13 cellular contexts compared by ENCODE assay signal in the genomic region with DNA sequence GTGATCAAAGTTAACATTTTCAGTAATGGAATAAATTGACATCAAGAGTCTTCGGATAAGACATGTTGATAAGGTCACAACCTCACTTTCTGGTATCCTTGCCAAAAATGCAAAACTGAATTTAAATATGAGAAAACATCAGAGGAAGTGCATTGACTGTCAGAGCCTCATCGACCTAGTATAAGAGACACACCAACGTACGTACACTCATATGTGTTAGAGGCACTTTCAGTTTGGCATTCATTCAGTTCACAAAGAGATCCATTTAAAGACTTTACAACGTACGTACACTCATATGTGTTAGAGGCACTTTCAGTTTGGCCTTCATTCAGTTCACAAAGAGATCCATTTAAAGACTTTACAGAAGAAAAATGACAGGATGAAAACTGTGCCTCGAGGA.
A peak's percentile ranks its signal among the peaks of the same experiment; 100 is the strongest.
DNase-seq lines count a peak whose midpoint lies in the region; ATAC-seq and TF ChIP-seq lines count a peak whose summit lies in the region.
"Had no signal": no experiment of that assay in that cellular context is flagged by ENCODE, and none has a peak within 500 bp of the region (broad histone marks: within the 10 kb centered on the region; RNA-seq: fewer than 3 reads in every experiment).

No MANE protein-coding gene starts in this region.

- H3K4me3 ChIP-seq in RWPE2 (ENCODE audit: severe bottlenecking): peak overlapping the region; percentile 0
- H3K4me3 ChIP-seq in tibial artery: peak overlapping the region; percentile 12 to 14
- H3K4me3 ChIP-seq: SJSA1 had no signal

- no peaks in the 10 kb centered on the region for H3K27me3 Mint-ChIP-seq in activated naive CD4-positive, alpha-beta T cell treated with anti-CD3 and anti-CD28 coated beads for 36 hours (ENCODE audit: low read depth)
- H3K27me3 Mint-ChIP-seq in effector memory CD8-positive, alpha-beta T cell: no peaks in the 10 kb centered on the region
- H3K27me3 Mint-ChIP-seq: stimulated activated naive B cell treated with anti-CD40 and anti-IgM and Interleukin-4, amounts not matched to agents 10 μg/mL and 1 μg/mL and 100 μg/mL, for 72 hours had no signal

- peaks cover 26% of the 10 kb centered on the region for H3K4me1 ChIP-seq in RWPE2 (ENCODE audit: insufficient read depth, poor library complexity, severe bottlenecking)
- peaks cover 0 to 21% (median 1%) of the 10 kb centered on the region in 4 donors for H3K4me1 ChIP-seq in tibial artery
- H3K4me1 ChIP-seq: SJSA1 had no signal

- no peaks in the 10 kb centered on the region for H3K9me3 Mint-ChIP-seq in activated naive CD4-positive, alpha-beta T cell treated with anti-CD3 and anti-CD28 coated beads for 36 hours
- H3K9me3 Mint-ChIP-seq in effector memory CD8-positive, alpha-beta T cell: no peaks in the 10 kb centered on the region

- CTCF ChIA-PET in activated naive CD4-positive, alpha-beta T cell treated with anti-CD3 and anti-CD28 coated beads for 36 hours (lab: Charles Lee): interaction anchor here (1.2 to 2.5 kb wide), 3 partner anchors 163 to 271 kb away, joined by 4 to 10 read pairs (median 8); no protein-coding TSS in a partner anchor

- peak overlapping the region; percentile 94 for H3K27ac Mint-ChIP-seq in activated naive CD4-positive, alpha-beta T cell treated with anti-CD3 and anti-CD28 coated beads for 36 hours
- peak overlapping the region; percentile 64 to 92 for H3K27ac Mint-ChIP-seq in effector memory CD8-positive, alpha-beta T cell
- H3K27ac Mint-ChIP-seq: stimulated activated naive B cell treated with anti-CD40 and anti-IgM and Interleukin-4, amounts not matched to agents 10 μg/mL and 1 μg/mL and 100 μg/mL, for 72 hours had no signal

- peak; percentile 43 for DNase-seq in activated naive CD4-positive, alpha-beta T cell treated with anti-CD3 and anti-CD28 coated beads for 36 hours
- DNase-seq in activated naive CD4-positive, alpha-beta T cell (lab: John Stamatoyannopoulos, UW): no peak
- DNase-seq in RWPE2 (ENCODE audit: low spot score): no peak
- peak in 2 of 3 experiments; percentile 6 to 17 for DNase-seq in effector memory CD8-positive, alpha-beta T cell
- DNase-seq in tibial artery: no peak
- DNase-seq in middle frontal gyrus (ENCODE audit: extremely low spot score, low spot score): no peak
- DNase-seq in RKO (ENCODE audit: low spot score): no peak
- no peak for DNase-seq in NCI-H526 (lab: John Stamatoyannopoulos, UW)
- DNase-seq: KG1; NCI-H226; stimulated activated naive B cell treated with anti-CD40 and anti-IgM and Interleukin-4, amounts not matched to agents 10 μg/mL and 1 μg/mL and 100 μg/mL, for 72 hours had no signal

- H3K4me1 Mint-ChIP-seq in activated naive CD4-positive, alpha-beta T cell treated with anti-CD3 and anti-CD28 coated beads for 36 hours (ENCODE audit: low read depth): peaks cover 43% of the 10 kb centered on the region
- H3K4me1 Mint-ChIP-seq in effector memory CD8-positive, alpha-beta T cell (ENCODE audit: low read depth in 2 of 2): peaks cover 14 to 35% of the 10 kb centered on the region in 2 donors
- H3K4me1 Mint-ChIP-seq: stimulated activated naive B cell treated with anti-CD40 and anti-IgM and Interleukin-4, amounts not matched to agents 10 μg/mL and 1 μg/mL and 100 μg/mL, for 72 hours had no signal

- H3K27ac ChIP-seq in RWPE2 (ENCODE audit: poor library complexity, severe bottlenecking) (peak overlapping the region; percentile 47), tibial artery (peak overlapping the region in 1 of 2 donors; percentile 47)
- H3K27ac ChIP-seq: esophagus muscularis mucosa, SJSA1 had no signal

- intact Hi-C loops in activated naive CD4-positive, alpha-beta T cell treated with anti-CD3 and anti-CD28 coated beads for 36 hours (cut with micrococcal nuclease): loop anchor here (1.0 to 5.0 kb wide), 15 partner anchors 9 to 1345 kb away; a partner anchor contains a TSS
- intact Hi-C loops in tibial artery (cut with DNase I; ENCODE audit: low total_unique reads): no loop called here

- peaks cover 41% of the 10 kb centered on the region for H3K36me3 Mint-ChIP-seq in activated naive CD4-positive, alpha-beta T cell treated with anti-CD3 and anti-CD28 coated beads for 36 hours (ENCODE audit: low read depth)
- no peaks in the 10 kb centered on the region for H3K36me3 Mint-ChIP-seq in effector memory CD8-positive, alpha-beta T cell (ENCODE audit: insufficient read depth)
- H3K36me3 Mint-ChIP-seq: stimulated activated naive B cell treated with anti-CD40 and anti-IgM and Interleukin-4, amounts not matched to agents 10 μg/mL and 1 μg/mL and 100 μg/mL, for 72 hours had no signal

- no peaks in the 10 kb centered on the region for H3K9me3 ChIP-seq in RWPE2 (ENCODE audit: severe bottlenecking)
- H3K9me3 ChIP-seq in tibial artery: no peaks in the 10 kb centered on the region
- H3K9me3 ChIP-seq: esophagus muscularis mucosa, SJSA1 had no signal

- H3K27me3 ChIP-seq in RWPE2 (ENCODE audit: insufficient read depth, poor library complexity, severe bottlenecking): no peaks in the 10 kb centered on the region
- no peaks in the 10 kb centered on the region for H3K27me3 ChIP-seq in tibial artery
- H3K27me3 ChIP-seq: esophagus muscularis mucosa, SJSA1 had no signal

- TF ChIP-seq CTCF in RWPE2 (IDR thresholded peaks at IDR 0.05; ENCODE audit: poor library complexity, severe bottlenecking): no peak
- TF ChIP-seq CTCF in tibial artery (IDR thresholded peaks at IDR 0.05): no peak

- H3K36me3 ChIP-seq in RWPE2 (ENCODE audit: low read depth) (no peaks in the 10 kb centered on the region), tibial artery (no peaks in the 10 kb centered on the region)
- H3K36me3 ChIP-seq: esophagus muscularis mucosa, SJSA1 had no signal

- peak overlapping the region; percentile 77 for H3K4me3 Mint-ChIP-seq in activated naive CD4-positive, alpha-beta T cell treated with anti-CD3 and anti-CD28 coated beads for 36 hours
- H3K4me3 Mint-ChIP-seq in effector memory CD8-positive, alpha-beta T cell: peak overlapping the region; percentile 60 to 82
- H3K4me3 Mint-ChIP-seq: stimulated activated naive B cell treated with anti-CD40 and anti-IgM and Interleukin-4, amounts not matched to agents 10 μg/mL and 1 μg/mL and 100 μg/mL, for 72 hours had no signal

- peak; percentile 43 for ATAC-seq in RWPE2 (ENCODE audit: low read depth)
- ATAC-seq in effector memory CD8-positive, alpha-beta T cell (replicated peaks): peak; percentile 79
- ATAC-seq: stimulated activated naive B cell treated with anti-CD40 and anti-IgM and Interleukin-4, amounts not matched to agents 10 μg/mL and 1 μg/mL and 100 μg/mL, for 72 hours had no signal

Comparison
In these comparisons a context has a peak if more than half of its experiments do, and no peak if none do; other contexts are left out.
1. DNase-seq: peak in activated naive CD4-positive, alpha-beta T cell treated with anti-CD3 and anti-CD28 coated beads for 36 hours (single experiment) and effector memory CD8-positive, alpha-beta T cell (2 of 3); none in activated naive CD4-positive, alpha-beta T cell (0 of 4), RWPE2 (single experiment), tibial artery (0 of 2), middle frontal gyrus (single experiment), RKO (single experiment) and NCI-H526 (0 of 2).